11 cellular contexts compared by ENCODE assay signal in the genomic region with DNA sequence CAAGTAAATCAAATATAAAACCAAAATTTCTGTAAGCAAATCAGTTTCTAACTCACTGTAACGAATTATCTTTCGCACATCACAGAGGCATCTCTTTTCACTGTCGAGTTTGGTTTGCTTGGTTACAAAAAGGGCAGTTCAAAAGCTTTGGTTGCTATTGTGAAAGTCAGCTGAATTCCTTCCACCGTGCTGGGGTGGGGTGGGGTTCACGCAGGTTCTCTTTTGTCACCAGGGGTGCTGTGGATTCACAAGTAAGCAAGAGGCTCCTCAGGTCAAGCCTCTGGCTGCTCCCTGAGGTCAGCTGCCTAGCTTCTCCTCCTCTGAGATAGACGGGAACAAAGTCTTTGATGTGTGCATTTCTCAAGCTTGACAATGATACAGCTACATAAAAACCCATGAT. TPM values are rescaled to one million over a fixed set of nuclear protein-coding genes. Genes with fewer than 3 reads are reported as not detected.
A peak's percentile ranks its signal among the peaks of the same experiment; 100 is the strongest.
DNase-seq lines count a peak whose midpoint lies in the region; ATAC-seq and TF ChIP-seq lines count a peak whose summit lies in the region.
"Had no signal": no experiment of that assay in that cellular context is flagged by ENCODE, and none has a peak within 500 bp of the region (broad histone marks: within the 10 kb centered on the region; RNA-seq: fewer than 3 reads in every experiment).

No MANE protein-coding gene starts in this region.

- no peak for ATAC-seq in left ventricle myocardium superior
- no peak for ATAC-seq in stimulated activated naive CD8-positive, alpha-beta T cell treated with anti-CD3 and anti-CD28 coated beads, Interleukin-15, Interleukin-2, amounts not matched to agents 100 U/mL and 50 U/mL, for 24 hours
- no peak for ATAC-seq in GM21737 (IDR thresholded peaks at IDR 0.05; ENCODE audit: unreplicated experiment)

- H3K27me3 ChIP-seq in left ventricle myocardium inferior (ENCODE audit: low read depth), result peaks cover 5% of the 10 kb centered on the region

- no peaks in the 10 kb centered on the region for H3K9me3 ChIP-seq in left ventricle myocardium inferior (replicated peaks)

- TF ChIP-seq CTCF in left ventricle myocardium inferior (IDR thresholded peaks at IDR 0.05; ENCODE audit: borderline replicate concordance) (no peak), neural crest cell (conservative IDR thresholded peaks at IDR 0.05) (no peak)

- peaks cover 42% of the 10 kb centered on the region for H3K4me1 ChIP-seq in left ventricle myocardium inferior

- DNase-seq in left ventricle myocardium inferior (no peak), left ventricle myocardium superior (no peak), epithelial cell of prostate (ENCODE audit: low read depth, low spot score) (no peak), neural crest cell (ENCODE audit: low read depth, low spot score) (no peak), NCI-H2171 (lab: John Stamatoyannopoulos, UW) (no peak), NCI-H69 (lab: John Stamatoyannopoulos, UW) (no peak)
- DNase-seq in stimulated activated naive CD8-positive, alpha-beta T cell treated with anti-CD3 and anti-CD28 coated beads, Interleukin-15, Interleukin-2, amounts not matched to agents 100 U/mL and 50 U/mL, for 24 hours, result no peak
- DNase-seq: natural killer cell, NCI-H82 had no signal

- no peaks in the 10 kb centered on the region for H3K36me3 ChIP-seq in left ventricle myocardium inferior

- H3K27ac Mint-ChIP-seq in neural crest cell (ENCODE audit: unreplicated experiment), result no peak overlapping the region
- H3K27ac Mint-ChIP-seq: activated naive CD4-positive, alpha-beta T cell treated with anti-CD3 and anti-CD28 coated beads, Interleukin-2, amount 50 U/mL, for 24 hours; natural killer cell had no signal

- H3K27ac ChIP-seq in left ventricle myocardium inferior (replicated peaks), result peak overlapping the region; percentile 65
- peak overlapping the region; percentile 94 for H3K27ac ChIP-seq in epithelial cell of prostate

- peaks cover 5% of the 10 kb centered on the region for H3K27me3 Mint-ChIP-seq in neural crest cell (ENCODE audit: low read depth)

- H3K36me3 Mint-ChIP-seq in neural crest cell (ENCODE audit: low read depth), result no peaks in the 10 kb centered on the region
- H3K36me3 Mint-ChIP-seq: activated naive CD4-positive, alpha-beta T cell treated with anti-CD3 and anti-CD28 coated beads, Interleukin-2, amount 50 U/mL, for 24 hours; natural killer cell had no signal

- intact Hi-C loops in left ventricle myocardium inferior (cut with micrococcal nuclease), result no loop called here
- intact Hi-C loops in left ventricle myocardium superior (cut with micrococcal nuclease), result no loop called here

- peak overlapping the region; percentile 13 for H3K4me3 Mint-ChIP-seq in neural crest cell
- H3K4me3 Mint-ChIP-seq: activated naive CD4-positive, alpha-beta T cell treated with anti-CD3 and anti-CD28 coated beads, Interleukin-2, amount 50 U/mL, for 24 hours; natural killer cell had no signal

- no peak overlapping the region for H3K4me3 ChIP-seq in left ventricle myocardium inferior

- peaks cover 52% of the 10 kb centered on the region for H3K4me1 Mint-ChIP-seq in neural crest cell
- H3K4me1 Mint-ChIP-seq: activated naive CD4-positive, alpha-beta T cell treated with anti-CD3 and anti-CD28 coated beads, Interleukin-2, amount 50 U/mL, for 24 hours; natural killer cell had no signal

- H3K9me3 Mint-ChIP-seq in neural crest cell, result no peaks in the 10 kb centered on the region
- H3K9me3 Mint-ChIP-seq: activated naive CD4-positive, alpha-beta T cell treated with anti-CD3 and anti-CD28 coated beads, Interleukin-2, amount 50 U/mL, for 24 hours; natural killer cell had no signal

RNA-seq across cellular contexts. Expression of gene EGFR, which starts 47.7 kb away (rescaled TPM):
- total RNA-seq in left ventricle myocardium inferior, result 6.1 TPM
- total RNA-seq in left ventricle myocardium superior, result 11.2 TPM
- total RNA-seq in neural crest cell, result 2.3 and 2.6 TPM in 2 replicates
- total RNA-seq: natural killer cell had no signal
